Comparison of ENCODE assay signal across 9 cellular contexts in the genomic region with DNA sequence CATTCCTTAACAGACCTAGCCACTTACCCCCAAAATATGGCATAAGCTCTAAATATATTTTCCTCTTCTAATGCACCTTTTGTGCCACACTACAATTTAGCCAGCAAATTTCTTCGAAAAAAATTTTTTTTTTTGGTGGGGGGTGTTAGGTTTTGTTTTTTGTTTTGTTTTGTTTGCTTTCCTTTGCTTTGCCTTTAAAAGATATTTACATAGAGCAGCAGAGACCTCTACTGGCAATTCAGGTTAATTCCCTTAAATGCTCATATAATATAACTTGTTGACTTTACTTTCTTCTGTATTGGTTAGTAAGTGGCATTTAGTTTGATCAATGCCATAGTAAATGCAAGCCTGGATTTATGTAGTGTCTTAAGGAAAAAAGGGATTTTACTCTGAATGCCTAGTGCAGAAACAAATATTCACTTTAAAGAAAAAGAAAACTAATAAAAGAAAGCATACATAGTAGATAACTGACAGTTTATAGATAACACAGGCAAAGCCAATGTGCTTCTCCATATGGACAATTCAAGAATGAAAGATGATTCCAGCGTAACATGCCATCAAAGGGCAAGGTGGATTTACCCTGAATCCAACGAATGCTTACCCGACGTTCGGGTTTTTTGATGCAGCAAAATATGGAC.
A peak's percentile ranks its signal among the peaks of the same experiment; 100 is the strongest.
DNase-seq lines count a peak whose midpoint lies in the region; ATAC-seq and TF ChIP-seq lines count a peak whose summit lies in the region.
"Had no signal": no experiment of that assay in that cellular context is flagged by ENCODE, and none has a peak within 500 bp of the region (broad histone marks: within the 10 kb centered on the region; RNA-seq: fewer than 3 reads in every experiment).

No MANE protein-coding gene starts in this region.

- H3K9ac ChIP-seq in DND-41 (ENCODE audit: low read depth, low read length), result no peak overlapping the region

- no peaks in the 10 kb centered on the region for H3K9me3 ChIP-seq in DND-41 (ENCODE audit: insufficient read depth, low read length, severe bottlenecking)
- H3K9me3 ChIP-seq: neutrophil had no signal

- no peak overlapping the region for H2AFZ ChIP-seq in DND-41 (ENCODE audit: low read depth, low read length)

- no peaks in the 10 kb centered on the region for H3K9me3 Mint-ChIP-seq in mesothelial cell of epicardium

- no peak overlapping the region for H3K4me3 Mint-ChIP-seq in mesothelial cell of epicardium

- TF ChIP-seq CTCF in DND-41 (IDR thresholded peaks at IDR 0.05; ENCODE audit: borderline replicate concordance, extremely low read depth, low read length, poor library complexity, severe bottlenecking) (peak; percentile 69), brain microvascular endothelial cell (IDR thresholded peaks at IDR 0.05; ENCODE audit: low read depth, low read length, missing control alignments) (peak; percentile 35), mesothelial cell of epicardium (IDR thresholded peaks at IDR 0.05; ENCODE audit: unreplicated experiment) (peak; percentile 32), lower leg skin (IDR thresholded peaks at IDR 0.05) (no peak)

- H3K4me1 Mint-ChIP-seq in mesothelial cell of epicardium, result peaks cover 5% of the 10 kb centered on the region

- H3K79me2 ChIP-seq in DND-41 (ENCODE audit: insufficient read depth, low read length), result no peaks in the 10 kb centered on the region

- H3K4me1 ChIP-seq in DND-41 (ENCODE audit: insufficient read depth, low read length), result no peaks in the 10 kb centered on the region

- H3K27me3 ChIP-seq in DND-41 (ENCODE audit: insufficient read depth, low read length, poor library complexity), result peaks cover 2% of the 10 kb centered on the region
- H3K27me3 ChIP-seq in brain microvascular endothelial cell (replicated peaks), result no peaks in the 10 kb centered on the region

- DNase-seq in DND-41 (no peak), brain microvascular endothelial cell (no peak), mesothelial cell of epicardium (ENCODE audit: low spot score in 2 of 2, unreplicated experiment in 2 of 2) (no peak), lower leg skin (ENCODE audit: low spot score in 2 of 2) (no peak), COR-L47 (lab: John Stamatoyannopoulos, UW) (no peak), NCI-H526 treated with DMSO at 0.1 percent for 48 hours (lab: John Stamatoyannopoulos, UW) (no peak)
- peak; percentile 30 for DNase-seq in Jurkat, Clone E6-1 (ENCODE audit: low read depth, low spot score)

- no peak overlapping the region for H3K27ac Mint-ChIP-seq in mesothelial cell of epicardium

- in situ Hi-C loops in brain microvascular endothelial cell (cut with HindIII; ENCODE audit: low pct_ligation_motif_present, low sequenced_read_pairs), result no loop called here

- H3K27ac ChIP-seq in DND-41 (ENCODE audit: low read length) (no peak overlapping the region), brain microvascular endothelial cell (no peak overlapping the region)
- H3K27ac ChIP-seq: neutrophil had no signal

- H3K36me3 ChIP-seq in DND-41 (ENCODE audit: insufficient read depth, low read length), result no peaks in the 10 kb centered on the region
- no peaks in the 10 kb centered on the region for H3K36me3 ChIP-seq in brain microvascular endothelial cell (replicated peaks)
- H3K36me3 ChIP-seq: neutrophil had no signal

- H4K20me1 ChIP-seq in DND-41 (ENCODE audit: insufficient read depth, low read length), result no peaks in the 10 kb centered on the region

- intact Hi-C loops in lower leg skin (cut with DNase I; ENCODE audit: low total_unique reads), result loop anchor here (10.0 kb wide), 1 partner anchor 1780 kb away; no protein-coding TSS in a partner anchor

- 36 to 47% methylated on average over 6 of the region's 6 CpGs for WGBS in lower leg skin, 2 donors

- no peak for TF ChIP-seq POLR2A in lower leg skin (IDR thresholded peaks at IDR 0.05)

- no peaks in the 10 kb centered on the region for H3K36me3 Mint-ChIP-seq in mesothelial cell of epicardium

- ATAC-seq in DND-41 (ENCODE audit: insufficient read depth, low read depth) (peak; percentile 61; the same call in 2 of the 3 replicates), GM21786 (IDR thresholded peaks at IDR 0.05; ENCODE audit: unreplicated experiment) (no peak)

- H3K4me3 ChIP-seq in DND-41 (ENCODE audit: low read depth in 1 of 2, low read length in 2 of 2) (no peak overlapping the region), brain microvascular endothelial cell (ENCODE audit: low read depth, low read length) (no peak overlapping the region), lower leg skin (ENCODE audit: low read depth, poor library complexity, severe bottlenecking) (no peak overlapping the region)
- H3K4me3 ChIP-seq in Jurkat, Clone E6-1 (ENCODE audit: low read length), result no peak overlapping the region

- H3K27me3 Mint-ChIP-seq in mesothelial cell of epicardium (ENCODE audit: low read depth), result peaks cover 39% of the 10 kb centered on the region

- no peak overlapping the region for H3K4me2 ChIP-seq in DND-41 (ENCODE audit: insufficient read depth, low read length)

Comparison
In these comparisons a context has a peak if more than half of its experiments do, and no peak if none do; other contexts are left out.
1. CTCF ChIP-seq: peak in DND-41 (single experiment), brain microvascular endothelial cell (single experiment) and mesothelial cell of epicardium (single experiment); none in lower leg skin (0 of 3).